ENCODE assay signal across 8 cellular contexts in the genomic region with DNA sequence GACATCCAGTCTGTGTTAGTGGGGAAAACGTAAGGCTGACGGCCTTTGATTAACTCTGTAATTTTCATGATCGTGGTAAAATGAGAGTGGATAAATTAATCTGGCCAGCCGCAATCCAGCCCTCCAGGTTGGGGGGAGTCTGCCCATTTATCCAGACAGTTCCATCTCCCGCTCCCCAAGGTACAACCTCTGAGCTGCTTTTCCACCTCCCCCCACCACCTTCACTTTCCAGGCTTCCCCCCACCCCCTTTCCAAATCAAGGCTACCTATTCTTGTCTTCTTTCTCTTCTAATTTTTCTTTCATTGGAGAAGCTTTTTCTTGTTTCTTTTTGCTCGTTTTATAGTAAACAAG. TPM values are rescaled to one million over a fixed set of nuclear protein-coding genes. Genes with fewer than 3 reads are reported as not detected.
DNase-seq lines count a peak whose midpoint lies in the region; ATAC-seq and TF ChIP-seq lines count a peak whose summit lies in the region.

No MANE protein-coding gene starts in this region.

- CTCF ChIA-PET in AG04449 (lab: Yijun Ruan, JAX) (interaction anchor here (1.3 to 1.9 kb wide), 4 partner anchors 9 to 30 kb away, joined by 3 to 6 read pairs (median 4); no protein-coding TSS in a partner anchor), mammary epithelial cell (lab: Charles Lee; ENCODE audit: low non-redundant PET) (no interaction called here)

- peaks cover 95% of the 10 kb centered on the region for H3K79me2 ChIP-seq in mammary epithelial cell (ENCODE audit: insufficient read depth, low read length)

- intact Hi-C loops in mammary epithelial cell (cut with micrococcal nuclease): loop anchor here (5.0 kb wide), 1 partner anchor 217 kb away; no protein-coding TSS in a partner anchor

- H3K27me3 ChIP-seq in HUES48 (ENCODE audit: control insufficient read depth, insufficient read depth, low read length) (no peaks in the 10 kb centered on the region), mammary epithelial cell (ENCODE audit: insufficient read depth, low read length) (no peaks in the 10 kb centered on the region), mucosa of rectum (ENCODE audit: control insufficient read depth in 2 of 2, insufficient read depth in 2 of 2, low read length in 2 of 2) (no peaks in the 10 kb centered on the region)

- ATAC-seq in esophagus mucosa: no peak

- no peak for DNase-seq in AG04449 (ENCODE audit: low read depth, low spot score)
- DNase-seq in mammary epithelial cell: no peak
- no peak for DNase-seq in glomerular visceral epithelial cell (ENCODE audit: extremely low spot score)
- no peak for DNase-seq in RKO (ENCODE audit: low spot score)
- no peak for DNase-seq in activated CD4-positive, CD25-positive, alpha-beta regulatory T cell (lab: John Stamatoyannopoulos, UW)

- H3K36me3 ChIP-seq in HUES48 (ENCODE audit: control insufficient read depth, insufficient read depth, low read length) (0 out of 2 replicates have a peak, but pooled peaks cover 4% of the 10 kb centered on the region), mammary epithelial cell (ENCODE audit: insufficient read depth, low read length) (no peaks in the 10 kb centered on the region), mucosa of rectum (ENCODE audit: control insufficient read depth in 2 of 2, insufficient read depth in 2 of 2, low read length in 2 of 2) (no peaks in the 10 kb centered on the region)

- dilution Hi-C loops in mammary epithelial cell (cut with HindIII; ENCODE audit: low sequenced_read_pairs): no loop called here

- H3K9ac ChIP-seq in HUES48 (ENCODE audit: low read depth, low read length) (peak overlapping the region; percentile 74), mammary epithelial cell (ENCODE audit: insufficient read depth, low read length) (peak overlapping the region; percentile 91), mucosa of rectum (ENCODE audit: low read depth in 1 of 2, low read length in 2 of 2) (peak overlapping the region; percentile 88 to 90)

- peak overlapping the region; percentile 91 for H3K4me2 ChIP-seq in mammary epithelial cell (ENCODE audit: insufficient read depth, low read depth, low read length)

- no TSS peak for BruUV-seq in mammary epithelial cell (replicated peaks; lab: Mats Ljungman, UMichigan)

- in situ Hi-C loops in mammary epithelial cell (cut with MboI; ENCODE audit: low sequenced_read_pairs in 2 of 2): no loop called here

- 0% methylated on average over 1 of the region's 6 CpGs for WGBS in mammary epithelial cell (ENCODE audit: low coverage, missing lambda C conversion rate)

- H3K4me1 ChIP-seq in HUES48 (ENCODE audit: control insufficient read depth, insufficient read depth, low read length): peaks cover 31% of the 10 kb centered on the region; the same call in 1 of the 2 replicates
- H3K4me1 ChIP-seq in mammary epithelial cell (ENCODE audit: insufficient read depth, low read length): peaks cover 19% of the 10 kb centered on the region
- H3K4me1 ChIP-seq in mucosa of rectum (ENCODE audit: control insufficient read depth in 2 of 2, insufficient read depth in 2 of 2, low read length in 2 of 2): peaks cover 15 to 20% of the 10 kb centered on the region in 2 donors

- H3K27ac ChIP-seq in HUES48 (ENCODE audit: low read depth, low read length) (peak overlapping the region; percentile 98), mammary epithelial cell (ENCODE audit: insufficient read depth, low read depth, low read length) (peak overlapping the region; percentile 91), mucosa of rectum (ENCODE audit: low read depth in 2 of 2, low read length in 2 of 2) (peak overlapping the region; percentile 95 to 96)

- POLR2A ChIA-PET in AG04449 (lab: Yijun Ruan, JAX): interaction anchor here (0.5 to 1.2 kb wide), 4 partner anchors 7 to 266 kb away, joined by 3 to 5 read pairs (median 4); no protein-coding TSS in a partner anchor

- peak overlapping the region; percentile 68 for H2AFZ ChIP-seq in mammary epithelial cell (ENCODE audit: low read depth, low read length)

- H3K4me3 ChIP-seq in AG04449 (ENCODE audit: low read depth, low read length) (peak overlapping the region; percentile 78), HUES48 (ENCODE audit: low read depth, low read length) (peak overlapping the region; percentile 92), mammary epithelial cell (replicated peaks in 1 of 3; ENCODE audit: insufficient read depth in 1 of 3, low read depth in 2 of 3, low read length in 3 of 3) (peak overlapping the region; percentile 70 to 87 (median 85)), mucosa of rectum (ENCODE audit: low read length in 2 of 2) (peak overlapping the region; percentile 81 to 93)

- no peaks in the 10 kb centered on the region for H4K20me1 ChIP-seq in mammary epithelial cell (ENCODE audit: insufficient read depth, low read length)

- no peaks in the 10 kb centered on the region for H3K9me3 ChIP-seq in HUES48 (ENCODE audit: control insufficient read depth, insufficient read depth, low read length)
- no peaks in the 10 kb centered on the region for H3K9me3 ChIP-seq in mammary epithelial cell (replicated peaks; ENCODE audit: insufficient read depth, low read length)
- no peaks in the 10 kb centered on the region for H3K9me3 ChIP-seq in mucosa of rectum (ENCODE audit: control insufficient read depth in 2 of 2, low read length in 2 of 2)

- TF ChIP-seq CTCF in AG04449 (IDR thresholded peaks at IDR 0.05; ENCODE audit: insufficient read depth, low read length, missing control alignments) (no peak), mammary epithelial cell (conservative IDR thresholded peaks at IDR 0.05 in 1 of 2, IDR thresholded peaks at IDR 0.05 in 1 of 2; ENCODE audit: extremely low read depth in 1 of 2, insufficient read depth in 1 of 2, low read depth in 1 of 2, low read length in 2 of 2) (no peak)

RNA-seq across cellular contexts. Expression of a gene that starts 6.0 kb away (rescaled TPM):
- total RNA-seq in mammary epithelial cell: 10 to 100 TPM; 33.0 to 35.7 TPM
- 9.7 TPM for polyA plus RNA-seq in mammary epithelial cell
- 22.9 TPM for polyA minus RNA-seq in mammary epithelial cell
- total RNA-seq in esophagus mucosa: 17.1 TPM

RNA-seq across cellular contexts. Expression of a gene that starts 6.1 kb away (rescaled TPM):
- total RNA-seq in mammary epithelial cell: 1 to 10 TPM; 2.9 to 6.0 TPM
- polyA plus RNA-seq in mammary epithelial cell: 0.35 TPM
- polyA minus RNA-seq in mammary epithelial cell: not detected
- total RNA-seq in esophagus mucosa: 0.56 TPM
